ENCODE assay signal across 1 cellular context in the genomic region with DNA sequence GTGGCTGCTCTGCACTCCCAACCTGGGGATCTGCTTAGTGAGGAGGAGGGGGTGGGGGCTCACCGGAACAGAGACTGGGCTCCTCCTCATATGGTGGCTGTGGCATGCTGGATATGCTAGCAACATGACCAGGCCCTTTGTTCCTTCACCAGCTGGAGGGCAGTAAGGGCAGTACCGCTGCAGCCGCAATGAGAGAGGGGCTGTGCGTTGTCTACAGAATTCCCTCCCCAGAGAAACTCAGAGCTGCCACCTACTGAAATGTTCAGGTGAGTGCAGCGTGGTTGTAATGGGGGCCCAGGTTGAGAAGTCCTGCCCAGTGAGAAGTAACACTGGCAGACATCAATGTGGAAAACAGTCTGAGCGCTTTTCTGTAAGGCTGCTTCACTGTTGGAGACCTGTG.
A peak's percentile ranks its signal among the peaks of the same experiment; 100 is the strongest.
TF ChIP-seq lines count a peak whose summit lies in the region.

No MANE protein-coding gene starts in this region.

TF ChIP-seq in H1, 55 proteins besides CTCF, POLR2A, EP300 and RAD21:
- 0 out of 2 replicates have a peak, but pooled peaks have one; percentile 21 for TF ChIP-seq MAX (IDR thresholded peaks at IDR 0.05)
- no peak for TF ChIP-seq POLR2AphosphoS5 (IDR thresholded peaks at IDR 0.05; ENCODE audit: low read depth, low read length)
